Comparison of ENCODE assay signal across 8 cellular contexts in the genomic region with DNA sequence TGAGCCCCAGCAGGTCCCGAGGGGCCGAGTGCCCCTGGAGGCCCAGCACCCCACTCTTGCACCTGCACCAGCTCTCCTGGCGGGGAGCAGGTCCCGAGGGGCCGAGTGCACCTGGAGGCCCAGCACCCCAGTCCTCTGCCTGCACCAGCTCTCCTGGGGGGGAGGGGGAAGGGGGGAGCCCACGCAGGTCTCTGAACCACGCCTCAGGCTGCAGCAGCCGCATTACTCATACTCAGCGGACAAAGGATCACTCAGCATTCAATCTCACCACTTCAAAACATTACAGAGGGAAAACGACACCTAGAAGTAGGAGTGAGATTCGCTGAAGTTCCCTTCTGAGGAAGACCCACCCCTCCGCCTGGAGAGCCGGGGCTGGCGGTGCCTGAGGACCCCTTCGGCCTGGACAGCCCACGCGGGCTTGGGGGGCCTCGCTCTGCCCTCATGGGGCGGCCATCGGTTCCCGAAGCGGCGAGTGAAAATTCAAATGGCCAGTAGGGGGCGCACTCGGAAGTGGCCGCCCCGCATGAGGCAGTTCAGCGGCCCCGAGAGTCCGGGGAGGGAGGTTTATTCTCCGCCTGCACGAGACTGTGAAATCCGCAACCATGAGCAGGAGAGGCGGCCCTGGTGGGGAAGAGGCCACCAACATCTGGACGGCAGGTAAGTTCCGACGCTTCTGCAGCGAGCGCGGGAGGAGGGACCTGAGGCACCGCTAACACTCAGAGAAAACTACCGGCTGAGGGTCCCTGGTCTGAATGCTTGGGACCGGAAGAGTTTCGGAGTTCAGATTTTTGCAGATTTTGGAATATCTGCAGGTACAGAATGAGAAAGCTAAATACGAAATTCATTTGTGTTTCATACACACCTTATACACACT. TPM values are rescaled to one million over a fixed set of nuclear protein-coding genes. Genes with fewer than 3 reads are reported as not detected.
DNase-seq lines count a peak whose midpoint lies in the region; ATAC-seq and TF ChIP-seq lines count a peak whose summit lies in the region.

No MANE protein-coding gene starts in this region.

- DNase-seq in C1 segment of cervical spinal cord (lab: John Stamatoyannopoulos, UW) (peak in 11 of 14 donors; percentile 12 to 71 (median 29)), GM19238 (ENCODE audit: insufficient read length, low spot score) (peak; percentile 97), SHP77 treated with DMSO at 0.1 percent for 48 hours (lab: John Stamatoyannopoulos, UW) (peak; percentile 54), germinal center (ENCODE audit: low spot score) (peak; percentile 98), osteoblast (ENCODE audit: insufficient read length, low spot score, missing footprints) (peak; percentile 99)
- peak; percentile 80 for DNase-seq in activated naive CD4-positive, alpha-beta T cell treated with anti-CD3 and anti-CD28 coated beads for 36 hours

- WGBS in thymus = 16% methylated on average over 45 of the region's 45 CpGs

- no peaks in the 10 kb centered on the region for H3K27me3 Mint-ChIP-seq in activated naive CD4-positive, alpha-beta T cell treated with anti-CD3 and anti-CD28 coated beads for 36 hours (ENCODE audit: low read depth)

- intact Hi-C loops in activated naive CD4-positive, alpha-beta T cell treated with anti-CD3 and anti-CD28 coated beads for 36 hours (cut with micrococcal nuclease) = loop anchor here (2.0 kb wide), 2 partner anchors 52 to 90 kb away; a partner anchor contains a TSS

- no peaks in the 10 kb centered on the region for H4K20me1 ChIP-seq in osteoblast (ENCODE audit: insufficient read depth, low read length)

- no peaks in the 10 kb centered on the region for H3K9me3 Mint-ChIP-seq in activated naive CD4-positive, alpha-beta T cell treated with anti-CD3 and anti-CD28 coated beads for 36 hours

- no peaks in the 10 kb centered on the region for H3K36me3 ChIP-seq in osteoblast (ENCODE audit: insufficient read depth, low read length)
- H3K36me3 ChIP-seq in thymus (ENCODE audit: control insufficient read depth, insufficient read depth) = no peaks in the 10 kb centered on the region

- H3K79me2 ChIP-seq in osteoblast (ENCODE audit: insufficient read depth, low read length) = no peaks in the 10 kb centered on the region

- peak; percentile 78 for ATAC-seq in HG03432 (IDR thresholded peaks at IDR 0.05; ENCODE audit: unreplicated experiment)

- H3K27ac ChIP-seq in osteoblast (ENCODE audit: low read depth, low read length) = peak overlapping the region; percentile 64
- H3K27ac ChIP-seq in thymus (ENCODE audit: low read depth) = no peak overlapping the region

- TF ChIP-seq CTCF in osteoblast (IDR thresholded peaks at IDR 0.05; ENCODE audit: extremely low read depth, low read depth, low read length) = peak; percentile 82

- peak overlapping the region; percentile 96 for H3K4me2 ChIP-seq in osteoblast (ENCODE audit: insufficient read depth, low read length)

- H3K4me1 Mint-ChIP-seq in activated naive CD4-positive, alpha-beta T cell treated with anti-CD3 and anti-CD28 coated beads for 36 hours (ENCODE audit: low read depth) = peaks cover 12% of the 10 kb centered on the region

- peak overlapping the region; percentile 38 for H3K4me3 Mint-ChIP-seq in activated naive CD4-positive, alpha-beta T cell treated with anti-CD3 and anti-CD28 coated beads for 36 hours

- no peaks in the 10 kb centered on the region for H3K36me3 Mint-ChIP-seq in activated naive CD4-positive, alpha-beta T cell treated with anti-CD3 and anti-CD28 coated beads for 36 hours (ENCODE audit: low read depth)

- no peak overlapping the region for H3K27ac Mint-ChIP-seq in activated naive CD4-positive, alpha-beta T cell treated with anti-CD3 and anti-CD28 coated beads for 36 hours

- peak overlapping the region; percentile 93 for H2AFZ ChIP-seq in osteoblast (ENCODE audit: low read length)

- no peaks in the 10 kb centered on the region for H3K9me3 ChIP-seq in osteoblast (ENCODE audit: low read depth, low read length)
- H3K9me3 ChIP-seq in thymus (ENCODE audit: control insufficient read depth) = no peaks in the 10 kb centered on the region

- CTCF ChIA-PET in activated naive CD4-positive, alpha-beta T cell treated with anti-CD3 and anti-CD28 coated beads for 36 hours (lab: Charles Lee) = interaction anchor here (0.6 to 5.1 kb wide), 16 partner anchors 8 to 93 kb away, joined by 3 to 34 read pairs (median 3); no protein-coding TSS in a partner anchor

- H3K27me3 ChIP-seq in osteoblast (ENCODE audit: insufficient read depth, low read length) (no peaks in the 10 kb centered on the region), thymus (ENCODE audit: control insufficient read depth, insufficient read depth) (peaks cover 2% of the 10 kb centered on the region)

- peak overlapping the region; percentile 77 for H3K4me3 ChIP-seq in osteoblast (ENCODE audit: insufficient read depth, low read length)
- peak overlapping the region; percentile 24 for H3K4me3 ChIP-seq in thymus (ENCODE audit: low read length)

- peaks cover 34% of the 10 kb centered on the region for H3K4me1 ChIP-seq in osteoblast (ENCODE audit: insufficient read depth, low read length)
- H3K4me1 ChIP-seq in thymus (ENCODE audit: control insufficient read depth, insufficient read depth, low read length) = peaks cover 8% of the 10 kb centered on the region

RNA-seq across cellular contexts. Expression of gene GPER1, which starts 1.1 kb away (rescaled TPM):
- not detected for total RNA-seq in activated naive CD4-positive, alpha-beta T cell treated with anti-CD3 and anti-CD28 coated beads for 36 hours
- total RNA-seq in osteoblast = 10.3 and 10.5 TPM in 2 replicates
- polyA plus RNA-seq in thymus = 3.4 TPM

RNA-seq across cellular contexts. Expression of gene GPR146, which starts 42.5 kb away (rescaled TPM):
- under 1 TPM; 0.57 to 0.62 TPM for total RNA-seq in activated naive CD4-positive, alpha-beta T cell treated with anti-CD3 and anti-CD28 coated beads for 36 hours
- total RNA-seq in osteoblast = 3.5 and 5.1 TPM in 2 replicates
- polyA plus RNA-seq in thymus = 12.6 TPM

Comparison
In these comparisons a context has a peak if more than half of its experiments do, and no peak if none do; other contexts are left out.
1. DNase-seq: peak in every context shown above with its lines; median percentile 99 in osteoblast; 98 in germinal center; 97 in GM19238; 80 in activated naive CD4-positive, alpha-beta T cell treated with anti-CD3 and anti-CD28 coated beads for 36 hours; 54 in SHP77 treated with DMSO at 0.1 percent for 48 hours; 29 in C1 segment of cervical spinal cord.
2. RNA of gene GPER1, which starts 1.1 kb away (total RNA-seq): 10.3 to 10.5 TPM in osteoblast; not detected in activated naive CD4-positive, alpha-beta T cell treated with anti-CD3 and anti-CD28 coated beads for 36 hours; every median in the first group is over 10 times any median in the second.